In the genomic region with DNA sequence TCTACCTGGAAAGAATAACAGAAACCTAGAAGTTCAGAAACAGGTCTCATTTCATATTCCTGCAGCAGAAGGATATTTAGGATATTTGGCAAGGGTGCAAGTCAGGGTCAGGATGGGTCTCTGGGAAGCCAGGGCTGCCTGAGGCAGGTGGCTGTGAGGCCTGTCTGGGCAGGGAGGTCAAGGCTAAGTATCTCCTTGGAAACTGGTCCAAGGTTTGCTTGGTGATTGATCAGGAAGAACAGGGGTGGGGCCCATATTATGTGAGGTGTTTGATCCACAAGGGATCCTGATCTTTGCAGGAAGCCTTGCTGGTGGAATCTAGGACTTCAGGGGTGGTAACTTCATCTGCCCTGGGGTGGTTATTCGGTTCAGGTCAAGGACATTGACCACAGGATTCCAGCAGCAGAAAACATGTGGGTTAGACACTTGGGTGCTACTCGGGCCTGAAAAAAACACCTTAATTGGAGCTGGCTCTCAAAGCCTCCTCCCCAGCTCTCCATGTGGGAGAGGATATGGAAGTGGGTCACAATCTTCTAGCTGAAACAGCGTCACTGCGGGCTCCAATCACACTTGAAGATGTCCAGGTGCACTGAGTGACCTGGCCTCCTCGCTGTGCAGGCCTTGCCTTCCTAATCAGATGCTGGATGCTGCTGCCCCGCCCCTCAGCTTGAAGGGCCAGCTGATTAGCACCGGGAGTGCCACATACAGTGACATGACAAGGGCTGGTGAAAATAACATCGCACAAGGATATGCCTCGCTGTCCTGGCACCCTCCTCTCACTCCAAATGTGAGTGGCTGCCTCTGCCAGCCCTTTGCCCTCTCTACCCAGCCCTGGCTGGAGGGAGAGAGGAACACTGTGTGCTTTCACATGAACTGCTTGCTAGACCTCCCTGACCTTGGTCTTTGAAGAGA, we compare ENCODE assay signal across 13 cellular contexts. TPM values are rescaled to one million over a fixed set of nuclear protein-coding genes. Genes with fewer than 3 reads are reported as not detected.
DNase-seq lines count a peak whose midpoint lies in the region; ATAC-seq, FAIRE-seq and TF ChIP-seq lines count a peak whose summit lies in the region.
"Had no signal": no experiment of that assay in that cellular context is flagged by ENCODE, and none has a peak within 500 bp of the region (broad histone marks: within the 10 kb centered on the region; RNA-seq: fewer than 3 reads in every experiment).

No MANE protein-coding gene starts in this region.

- intact Hi-C loops in transverse colon (cut with DNase I; ENCODE audit: low total_unique reads), result no loop called here

- DNase-seq in NCI-H345 (lab: John Stamatoyannopoulos, UW) (peak; percentile 9), NCI-H345 treated with DMSO at 0.1 percent for 48 hours (lab: John Stamatoyannopoulos, UW; ENCODE audit: unreplicated experiment) (no peak), erythroblast (lab: John Stamatoyannopoulos, UW) (peak; percentile 36 to 59), transverse colon (no peak), H54 (ENCODE audit: insufficient read length, low spot score) (no peak)
- DNase-seq: activated CD4-positive, alpha-beta T cell treated with anti-CD3 and anti-CD28 coated beads for 4 hours; activated naive CD8-positive, alpha-beta T cell treated with anti-CD3 and anti-CD28 coated beads, Interleukin-2, amount 10 ng/mL, durations not matched to agents 7 days and 5 days; HFFc6; stimulated activated naive CD8-positive, alpha-beta T cell treated with anti-CD3 and anti-CD28 coated beads, Interleukin-15, amount 100 ng/mL, for 72 hours had no signal

- WGBS in transverse colon (ENCODE audit: low coverage in 1 of 2), 2 donors, result 83% methylated on average over 9 of the region's 9 CpGs; no CpG with 5 or more reads in 1 of the 2 donors

- in situ Hi-C loops in transverse colon (cut with MboI; ENCODE audit: low pct_ligation_motif_present in 1 of 4, low pct_unique_long_range_greater_than_20kb in 1 of 4, low sequenced_read_pairs in 3 of 4), result no loop called here

- H3K9me3 ChIP-seq in muscle layer of duodenum (ENCODE audit: control insufficient read depth in 1 of 2, low read length in 2 of 2) (no peaks in the 10 kb centered on the region), transverse colon (no peaks in the 10 kb centered on the region)
- H3K9me3 ChIP-seq: SJSA1 had no signal

- no peak for TF ChIP-seq CTCF in transverse colon (IDR thresholded peaks at IDR 0.05)

- no peak for FAIRE-seq in H54 (lab: Jason Lieb, UNC)

- no peak for TF ChIP-seq EP300 in transverse colon (IDR thresholded peaks at IDR 0.05; ENCODE audit: low read depth)

- H3K4me3 ChIP-seq in muscle layer of duodenum (ENCODE audit: low read depth in 1 of 2, low read length in 2 of 2) (no peak overlapping the region), transverse colon (no peak overlapping the region)
- H3K4me3 ChIP-seq: SJSA1 had no signal

- peak overlapping the region; percentile 41 for H3K27ac ChIP-seq in muscle layer of duodenum (ENCODE audit: low read length)
- H3K27ac ChIP-seq in transverse colon, result peak overlapping the region; percentile 2 to 77 (median 68)
- H3K27ac ChIP-seq: SJSA1 had no signal

- H3K4me1 ChIP-seq in muscle layer of duodenum (ENCODE audit: control insufficient read depth in 1 of 2, insufficient read depth in 2 of 2, low read length in 2 of 2), result peaks cover 0 to 8% of the 10 kb centered on the region in 2 donors
- H3K4me1 ChIP-seq in transverse colon, result peaks cover 0 to 24% (median 13%) of the 10 kb centered on the region in 4 donors

- H3K27me3 ChIP-seq in muscle layer of duodenum (ENCODE audit: low read depth, low read length), result no peaks in the 10 kb centered on the region
- no peaks in the 10 kb centered on the region for H3K27me3 ChIP-seq in transverse colon
- H3K27me3 ChIP-seq: SJSA1 had no signal

- TF ChIP-seq POLR2A in erythroblast (IDR thresholded peaks at IDR 0.05; ENCODE audit: low read length) (no peak), transverse colon (IDR thresholded peaks at IDR 0.05) (no peak), H54 (IDR thresholded peaks at IDR 0.05; ENCODE audit: low read depth, low read length) (no peak)

- ATAC-seq in GM18909 (IDR thresholded peaks at IDR 0.05; ENCODE audit: poor library complexity, unreplicated experiment), result no peak
- no peak for ATAC-seq in GM18519 (IDR thresholded peaks at IDR 0.05; ENCODE audit: low FRiP score, unreplicated experiment)
- ATAC-seq: stimulated activated naive CD8-positive, alpha-beta T cell treated with anti-CD3 and anti-CD28 coated beads, Interleukin-15, amount 100 ng/mL, for 72 hours had no signal

- H3K36me3 ChIP-seq in muscle layer of duodenum (ENCODE audit: control insufficient read depth in 1 of 2, insufficient read depth in 2 of 2, low read length in 2 of 2) (no peaks in the 10 kb centered on the region), transverse colon (no peaks in the 10 kb centered on the region)
- H3K36me3 ChIP-seq: SJSA1 had no signal

RNA-seq across cellular contexts. Expression of a gene that starts 8.7 kb away (rescaled TPM):
- total RNA-seq in transverse colon, result 10 to 100 TPM in 3 of 4 donors, 1 to 10 TPM in 1; 7.9 to 24.4 (median 15.7) TPM

RNA-seq across cellular contexts. Expression of a gene that starts 41.8 kb away (rescaled TPM):
- 10 to 100 TPM; 10.7 to 41.0 (median 26.6) TPM for total RNA-seq in transverse colon

RNA-seq across cellular contexts. Expression of a gene that starts 41.9 kb away (rescaled TPM):
- total RNA-seq in transverse colon, result 10 to 100 TPM in 3 of 4 donors, 1 to 10 TPM in 1; 7.1 to 39.8 (median 17.9) TPM

Comparison
In these comparisons a context has a peak if more than half of its experiments do, and no peak if none do; other contexts are left out.
1. DNase-seq: peak in NCI-H345 (single experiment) and erythroblast (2 of 2); none in NCI-H345 treated with DMSO at 0.1 percent for 48 hours (single experiment), transverse colon (single experiment) and H54 (single experiment).